Comparison of ENCODE assay signal across 1 cellular context in genomic region chr10:29714096-29714874, GRCh38.
TF ChIP-seq lines count a peak whose summit lies in the region.

No MANE protein-coding gene starts in this region.

TF ChIP-seq in IMR-90, 13 proteins besides CTCF, POLR2A, EP300 and RAD21 (continued from another document):
- TF ChIP-seq USF2 (IDR thresholded peaks at IDR 0.05; ENCODE audit: low read depth, low read length) (no peak), RFX5 (IDR thresholded peaks at IDR 0.05; ENCODE audit: low read depth, low read length) (no peak), MAFK (IDR thresholded peaks at IDR 0.05; ENCODE audit: low read depth, low read length) (0 out of 2 replicates have a peak, but pooled peaks have one; percentile 9), MXI1 (IDR thresholded peaks at IDR 0.05; ENCODE audit: borderline replicate concordance, low read depth, low read length) (no peak), MAZ (IDR thresholded peaks at IDR 0.05; ENCODE audit: borderline replicate concordance, low read depth, low read length) (no peak)
